8 cellular contexts compared by ENCODE assay signal in genomic region chr7:20310963-20311742, GRCh38. TPM values are rescaled to one million over a fixed set of nuclear protein-coding genes. Genes with fewer than 3 reads are reported as not detected.
DNase-seq lines count a peak whose midpoint lies in the region; ATAC-seq, FAIRE-seq and TF ChIP-seq lines count a peak whose summit lies in the region.

No MANE protein-coding gene starts in this region.

- H3K4me1 ChIP-seq in pancreas: no peaks in the 10 kb centered on the region

- intact Hi-C loops in pancreas (cut with DNase I): loop anchor here in 1 of 3 donors (10.0 kb wide), 1 partner anchor 556 kb away; no protein-coding TSS in a partner anchor

- 52 to 59% methylated on average over 3 of the region's 3 CpGs for WGBS in pancreas, 2 donors

- H3K27me3 Mint-ChIP-seq in chondrocyte (ENCODE audit: low read depth): no peaks in the 10 kb centered on the region

- peaks cover 22% of the 10 kb centered on the region for H3K4me1 Mint-ChIP-seq in chondrocyte (ENCODE audit: low read depth)

- H3K36me3 Mint-ChIP-seq in chondrocyte (ENCODE audit: low read depth): no peaks in the 10 kb centered on the region

- no peaks in the 10 kb centered on the region for H3K27me3 ChIP-seq in pancreas

- H3K9me3 Mint-ChIP-seq in chondrocyte (ENCODE audit: low read depth): no peaks in the 10 kb centered on the region

- peak; percentile 50 to 55 for DNase-seq in AML-193 (lab: John Stamatoyannopoulos, UW)
- peak; percentile 82 for DNase-seq in NCI-H460 (ENCODE audit: extremely low read depth, low read depth)
- no peak for DNase-seq in chondrocyte (ENCODE audit: low spot score)
- no peak for DNase-seq in pancreas
- DNase-seq in NCI-H187 treated with DMSO at 0.1 percent for 48 hours (lab: John Stamatoyannopoulos, UW): no peak
- DNase-seq in urothelium cell line (ENCODE audit: low spot score): no peak

- peak; percentile 92 for TF ChIP-seq CTCF in chondrocyte (IDR thresholded peaks at IDR 0.05)
- TF ChIP-seq CTCF in pancreas (IDR thresholded peaks at IDR 0.05): peak in 1 of 4 donors; percentile 22

- H3K27ac ChIP-seq in pancreas: no peak overlapping the region

- H3K9me3 ChIP-seq in pancreas: no peaks in the 10 kb centered on the region

- ATAC-seq in GM21390 (IDR thresholded peaks at IDR 0.05; ENCODE audit: unreplicated experiment) (peak; percentile 49), pancreas (peak in 2 of 4 donors; percentile 52 to 63), GM19023 (IDR thresholded peaks at IDR 0.05; ENCODE audit: unreplicated experiment) (no peak)

- H3K27ac Mint-ChIP-seq in chondrocyte (ENCODE audit: unreplicated experiment): no peak overlapping the region

- no peak overlapping the region for H3K4me3 Mint-ChIP-seq in chondrocyte (ENCODE audit: unreplicated experiment)

- FAIRE-seq in pancreas (lab: Jason Lieb, UNC) (peak; percentile 74), urothelium cell line (lab: Jason Lieb, UNC) (no peak)

- no peak overlapping the region for H3K4me3 ChIP-seq in pancreas

- no peaks in the 10 kb centered on the region for H3K36me3 ChIP-seq in pancreas

RNA-seq across cellular contexts. Expression of gene ITGB8, which starts 19.5 kb away (rescaled TPM):
- 15.6 and 18.5 TPM in 2 replicates for total RNA-seq in NCI-H460 (2014; rRNA removed; shearing (Covaris generic))
- 12.8 and 21.6 TPM in 2 replicates for polyA plus RNA-seq in NCI-H460 (2014; cell fraction: nucleus; rRNA removed)
- 0.40 to 1.3 TPM (median 0.56 TPM) in 3 replicates for total RNA-seq in chondrocyte
- 10 to 100 TPM; 10.3 to 39.8 (median 14.3) TPM for total RNA-seq in pancreas
- 1 to 10 TPM; 3.9 to 6.0 TPM for polyA plus RNA-seq in pancreas

Comparison
In these comparisons a context has a peak if more than half of its experiments do, and no peak if none do; other contexts are left out.
1. DNase-seq: peak in AML-193 (2 of 2) and NCI-H460 (single experiment); none in chondrocyte (single experiment), pancreas (0 of 6), NCI-H187 treated with DMSO at 0.1 percent for 48 hours (single experiment) and urothelium cell line (single experiment).